16 cellular contexts compared by ENCODE assay signal in the genomic region with DNA sequence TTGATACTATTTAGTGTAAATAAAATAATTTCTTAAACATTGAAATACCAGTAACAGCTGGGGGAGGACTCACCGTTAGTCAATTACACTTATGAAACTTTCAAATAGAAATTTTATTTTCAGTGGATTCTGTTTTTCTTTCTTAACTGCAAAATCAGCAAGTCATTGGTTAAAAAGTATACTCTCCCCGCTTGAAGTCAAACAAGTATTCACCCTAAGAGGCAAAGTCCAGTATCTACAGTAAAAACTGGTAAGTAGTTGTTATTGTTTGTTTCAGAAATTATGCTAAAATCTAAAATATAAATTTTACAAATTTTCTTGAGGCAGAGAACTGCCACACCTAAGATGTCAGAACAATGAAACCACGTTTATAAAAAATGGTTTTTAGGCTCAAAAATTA.
"Had no signal": no experiment of that assay in that cellular context is flagged by ENCODE, and none has a peak within 500 bp of the region (broad histone marks: within the 10 kb centered on the region; RNA-seq: fewer than 3 reads in every experiment).

No MANE protein-coding gene starts in this region.

- H3K27ac Mint-ChIP-seq: activated B cell treated with CpG ODN at 0.5 μM for 24 hours; activated CD8-positive, alpha-beta T cell treated with anti-CD3 and anti-CD28 coated beads for 36 hours; activated naive CD4-positive, alpha-beta T cell treated with anti-CD3 and anti-CD28 coated beads, Interleukin-2, amount 50 U/mL, for 24 hours; memory B cell had no signal

- H3K9me3 ChIP-seq: adrenal gland, heart right ventricle, left lung, pancreas had no signal

- H3K27ac ChIP-seq: left lung, pancreas, skin epidermis had no signal

- H3K4me1 ChIP-seq: left lung had no signal

- H3K27me3 ChIP-seq: adrenal gland, heart right ventricle, left lung, pancreas had no signal

- H3K4me3 ChIP-seq: adrenal gland, heart right ventricle, left lung, pancreas, skin epidermis had no signal

- DNase-seq: activated B cell treated with CpG ODN at 0.5 μM for 24 hours; activated effector memory CD4-positive, alpha-beta T cell treated with Interleukin-2 at 50 U/mL for 16 hours; activated T-cell treated with anti-CD3 and anti-CD28 coated beads, Interleukin-2, amount 50 U/mL, for 4 hours; effector memory CD4-positive, alpha-beta T cell; heart right ventricle; islet precursor cell; left lung; pancreas; trophoblast cell had no signal

- H3K9me3 Mint-ChIP-seq: activated B cell treated with CpG ODN at 0.5 μM for 24 hours; activated CD8-positive, alpha-beta T cell treated with anti-CD3 and anti-CD28 coated beads for 36 hours; activated naive CD4-positive, alpha-beta T cell treated with anti-CD3 and anti-CD28 coated beads, Interleukin-2, amount 50 U/mL, for 24 hours; activated T-cell treated with anti-CD3 and anti-CD28 coated beads, Interleukin-2, amount 50 U/mL, for 4 hours; central memory CD8-positive, alpha-beta T cell; memory B cell; neural crest cell had no signal

- H3K36me3 Mint-ChIP-seq: activated naive CD4-positive, alpha-beta T cell treated with anti-CD3 and anti-CD28 coated beads, Interleukin-2, amount 50 U/mL, for 24 hours; memory B cell had no signal

- H3K27me3 Mint-ChIP-seq: activated B cell treated with CpG ODN at 0.5 μM for 24 hours; activated CD8-positive, alpha-beta T cell treated with anti-CD3 and anti-CD28 coated beads for 36 hours; activated naive CD4-positive, alpha-beta T cell treated with anti-CD3 and anti-CD28 coated beads, Interleukin-2, amount 50 U/mL, for 24 hours; central memory CD8-positive, alpha-beta T cell; memory B cell had no signal

- H3K4me1 Mint-ChIP-seq: central memory CD8-positive, alpha-beta T cell had no signal

- H3K4me3 Mint-ChIP-seq: activated B cell treated with CpG ODN at 0.5 μM for 24 hours; activated CD8-positive, alpha-beta T cell treated with anti-CD3 and anti-CD28 coated beads for 36 hours; activated naive CD4-positive, alpha-beta T cell treated with anti-CD3 and anti-CD28 coated beads, Interleukin-2, amount 50 U/mL, for 24 hours; activated T-cell treated with anti-CD3 and anti-CD28 coated beads, Interleukin-2, amount 50 U/mL, for 4 hours; central memory CD8-positive, alpha-beta T cell; memory B cell; neural crest cell had no signal

- H3K36me3 ChIP-seq: pancreas had no signal
